Comparison of ENCODE assay signal across 9 cellular contexts in genomic region chr16:180921-181667, GRCh38. TPM values are rescaled to one million over a fixed set of nuclear protein-coding genes. Genes with fewer than 3 reads are reported as not detected.
DNase-seq lines count a peak whose midpoint lies in the region; ATAC-seq and TF ChIP-seq lines count a peak whose summit lies in the region.
"Had no signal": no experiment of that assay in that cellular context is flagged by ENCODE, and none has a peak within 500 bp of the region (broad histone marks: within the 10 kb centered on the region; RNA-seq: fewer than 3 reads in every experiment).

No MANE protein-coding gene starts in this region.

- ATAC-seq in left lung (peak; percentile 95), GM21381 (IDR thresholded peaks at IDR 0.05; ENCODE audit: unreplicated experiment) (no peak)

- peak; percentile 79 to 84 (median 82) for DNase-seq in CD4-positive, alpha-beta memory T cell
- DNase-seq in HFFc6 (peak; percentile 46), NCI-H460 (ENCODE audit: extremely low read depth, low read depth) (peak; percentile 70), colonic mucosa (peak; percentile 79), left lung (peak; percentile 66 to 95)
- peak; percentile 96 for DNase-seq in activated CD4-positive, alpha-beta T cell treated with anti-CD3 and anti-CD28 coated beads, Interleukin-2, amount 10 ng/mL, durations not matched to agents 24 days and 14 days
- DNase-seq in stimulated activated CD4-positive, alpha-beta T cell treated with anti-CD3 and anti-CD28 coated beads, Interleukin-4, amount 100 ng/mL, for 24 hours, result peak; percentile 85

- peak overlapping the region in 4 of 8 donors; percentile 31 to 63 (median 48) for H3K4me3 Mint-ChIP-seq in CD4-positive, alpha-beta memory T cell
- H3K4me3 Mint-ChIP-seq in HFFc6, result peak overlapping the region; percentile 63
- peak overlapping the region; percentile 40 for H3K4me3 Mint-ChIP-seq in activated CD4-positive, alpha-beta T cell treated with anti-CD3 and anti-CD28 coated beads, Interleukin-2, amount 10 ng/mL, durations not matched to agents 24 days and 14 days

- intact Hi-C loops in CD4-positive, alpha-beta memory T cell (cut with micrococcal nuclease), result loop anchor here (1.0 to 2.0 kb wide), 4 partner anchors 42 to 182 kb away; partner anchors contain the start of gene NPRL3
- intact Hi-C loops in activated CD4-positive, alpha-beta T cell treated with anti-CD3 and anti-CD28 coated beads, Interleukin-2, amount 10 ng/mL, durations not matched to agents 24 days and 14 days (cut with micrococcal nuclease), result loop anchor here (1.0 to 5.0 kb wide), 2 partner anchors 74 to 181 kb away; no protein-coding TSS in a partner anchor
- intact Hi-C loops in colonic mucosa (cut with DNase I) (loop anchor here (5.0 kb wide), 1 partner anchor 74 kb away; no protein-coding TSS in a partner anchor), left lung (cut with DNase I) (no loop called here)

- H3K9me3 Mint-ChIP-seq in CD4-positive, alpha-beta memory T cell, result no peaks in the 10 kb centered on the region
- no peaks in the 10 kb centered on the region for H3K9me3 Mint-ChIP-seq in HFFc6
- H3K9me3 Mint-ChIP-seq in activated CD4-positive, alpha-beta T cell treated with anti-CD3 and anti-CD28 coated beads, Interleukin-2, amount 10 ng/mL, durations not matched to agents 24 days and 14 days, result no peaks in the 10 kb centered on the region
- H3K9me3 Mint-ChIP-seq: IgD-negative memory B cell had no signal

- peaks cover 2 to 16% (median 9%) of the 10 kb centered on the region in 4 donors for H3K4me1 Mint-ChIP-seq in CD4-positive, alpha-beta memory T cell
- H3K4me1 Mint-ChIP-seq in HFFc6 (ENCODE audit: low read depth), result peaks cover 5% of the 10 kb centered on the region; the same call in 1 of the 2 replicates
- no peaks in the 10 kb centered on the region for H3K4me1 Mint-ChIP-seq in activated CD4-positive, alpha-beta T cell treated with anti-CD3 and anti-CD28 coated beads, Interleukin-2, amount 10 ng/mL, durations not matched to agents 24 days and 14 days

- peaks cover 21% of the 10 kb centered on the region for H3K4me1 ChIP-seq in CD4-positive, alpha-beta memory T cell (ENCODE audit: insufficient read depth, low read length)
- H3K4me1 ChIP-seq in colonic mucosa (peaks cover 11% of the 10 kb centered on the region), left lung (peaks cover 13 to 18% of the 10 kb centered on the region in 2 donors)

- CTCF ChIA-PET in CD4-positive, alpha-beta memory T cell (lab: Charles Lee; ENCODE audit: partially characterized antibody), result interaction anchor here (0.6 to 3.5 kb wide), 13 partner anchors 11 to 181 kb away, joined by 3 to 29 read pairs (median 5); partner anchors contain the start of genes POLR3K and SNRNP25

- H3K27me3 ChIP-seq in CD4-positive, alpha-beta memory T cell (ENCODE audit: insufficient read depth, low read length), result peaks cover 24% of the 10 kb centered on the region
- H3K27me3 ChIP-seq in colonic mucosa, result peaks cover 45% of the 10 kb centered on the region
- H3K27me3 ChIP-seq in left lung, result peaks cover 39 to 50% of the 10 kb centered on the region in 2 donors

- POLR2A ChIA-PET in CD4-positive, alpha-beta memory T cell (lab: Charles Lee; ENCODE audit: partially characterized antibody), result interaction anchor here (0.6 to 1.0 kb wide), 2 partner anchors 47 to 116 kb away, joined by 3 read pairs; no protein-coding TSS in a partner anchor

- no peak overlapping the region for H3K27ac ChIP-seq in CD4-positive, alpha-beta memory T cell (ENCODE audit: low read depth, low read length)
- H3K27ac ChIP-seq in colonic mucosa (no peak overlapping the region), left lung (no peak overlapping the region)

- H3K9ac ChIP-seq in colonic mucosa (ENCODE audit: low read depth in 2 of 2, low read length in 2 of 2), result peak overlapping the region; percentile 12 to 30

- no peaks in the 10 kb centered on the region for H3K36me3 ChIP-seq in CD4-positive, alpha-beta memory T cell (ENCODE audit: insufficient read depth, low read length)
- no peaks in the 10 kb centered on the region for H3K36me3 ChIP-seq in colonic mucosa
- peaks cover 0 to 9% of the 10 kb centered on the region in 2 donors for H3K36me3 ChIP-seq in left lung

- no peaks in the 10 kb centered on the region for H3K36me3 Mint-ChIP-seq in CD4-positive, alpha-beta memory T cell
- H3K36me3 Mint-ChIP-seq in HFFc6 (ENCODE audit: low read depth), result 0 out of 2 replicates have a peak, but pooled peaks cover 4% of the 10 kb centered on the region
- peaks cover 8% of the 10 kb centered on the region for H3K36me3 Mint-ChIP-seq in activated CD4-positive, alpha-beta T cell treated with anti-CD3 and anti-CD28 coated beads, Interleukin-2, amount 10 ng/mL, durations not matched to agents 24 days and 14 days (ENCODE audit: low read depth)
- H3K36me3 Mint-ChIP-seq: IgD-negative memory B cell had no signal

- TF ChIP-seq CTCF in HFFc6 (IDR thresholded peaks at IDR 0.05) (peak; percentile 99), colonic mucosa (IDR thresholded peaks at IDR 0.05) (peak; percentile 98), left lung (IDR thresholded peaks at IDR 0.05) (peak; percentile 91 to 96)

- H3K9me3 ChIP-seq in CD4-positive, alpha-beta memory T cell (ENCODE audit: control insufficient read depth in 1 of 2, low read length in 2 of 2), result no peaks in the 10 kb centered on the region
- H3K9me3 ChIP-seq in colonic mucosa, result no peaks in the 10 kb centered on the region
- no peaks in the 10 kb centered on the region for H3K9me3 ChIP-seq in left lung

- H3K27me3 Mint-ChIP-seq in CD4-positive, alpha-beta memory T cell, result peaks cover 12 to 18% of the 10 kb centered on the region in 2 donors
- H3K27me3 Mint-ChIP-seq in HFFc6 (ENCODE audit: insufficient read depth), result peaks cover 12% of the 10 kb centered on the region
- peaks cover 25% of the 10 kb centered on the region for H3K27me3 Mint-ChIP-seq in activated CD4-positive, alpha-beta T cell treated with anti-CD3 and anti-CD28 coated beads, Interleukin-2, amount 10 ng/mL, durations not matched to agents 24 days and 14 days

- H3K4me3 ChIP-seq in CD4-positive, alpha-beta memory T cell (ENCODE audit: low read length in 2 of 2), result peak overlapping the region in 1 of 2 donors; percentile 41
- H3K4me3 ChIP-seq in colonic mucosa, result peak overlapping the region; percentile 20
- peak overlapping the region in 1 of 2 donors; percentile 1 for H3K4me3 ChIP-seq in left lung

- H3K27ac Mint-ChIP-seq in CD4-positive, alpha-beta memory T cell, result peak overlapping the region in 2 of 7 donors; percentile 40 to 70
- H3K27ac Mint-ChIP-seq in HFFc6, result no peak overlapping the region
- no peak overlapping the region for H3K27ac Mint-ChIP-seq in activated CD4-positive, alpha-beta T cell treated with anti-CD3 and anti-CD28 coated beads, Interleukin-2, amount 10 ng/mL, durations not matched to agents 24 days and 14 days

RNA-seq across cellular contexts. Expression of gene HBQ1, which starts 0.8 kb away (rescaled TPM):
- total RNA-seq in CD4-positive, alpha-beta memory T cell, result not detected
- not detected for polyA plus RNA-seq in CD4-positive, alpha-beta memory T cell
- total RNA-seq in HFFc6 (2021; fragmentation: NEBNext Ultra II Directional; extraction: Animal tissue kit (Norgen Biotek cat#: 25700)), result under 1 TPM in 1 of 6 experiments, not detected in 5; 0.47 TPM
- 1.5 and 2.4 TPM in 2 replicates for total RNA-seq in NCI-H460 (2014; rRNA removed; shearing (Covaris generic))
- polyA plus RNA-seq in NCI-H460 (2014; cell fraction: nucleus; rRNA removed), result 2.2 and 9.3 TPM in 2 replicates
- total RNA-seq in activated CD4-positive, alpha-beta T cell treated with anti-CD3 and anti-CD28 coated beads, Interleukin-2, amount 10 ng/mL, durations not matched to agents 24 days and 14 days, result 0.69 and 1.6 TPM in 2 replicates
- not detected for total RNA-seq in colonic mucosa
- total RNA-seq in left lung, result not detected
- polyA plus RNA-seq: IgD-negative memory B cell had no signal

RNA-seq across cellular contexts. Expression of gene HBA1, which starts 4.6 kb away (rescaled TPM):
- total RNA-seq in CD4-positive, alpha-beta memory T cell, result under 1 TPM in 1 of 2 experiments, not detected in 1; 0.76 TPM
- not detected for polyA plus RNA-seq in CD4-positive, alpha-beta memory T cell
- not detected for total RNA-seq in HFFc6 (2021; fragmentation: NEBNext Ultra II Directional; extraction: Animal tissue kit (Norgen Biotek cat#: 25700))
- total RNA-seq in NCI-H460 (2014; rRNA removed; shearing (Covaris generic)), result 2.2 TPM in 1 of 2 replicates, not detected in the other
- not detected in 2 replicates for polyA plus RNA-seq in NCI-H460 (2014; cell fraction: nucleus; rRNA removed)
- total RNA-seq in activated CD4-positive, alpha-beta T cell treated with anti-CD3 and anti-CD28 coated beads, Interleukin-2, amount 10 ng/mL, durations not matched to agents 24 days and 14 days, result not detected in 2 replicates
- total RNA-seq in colonic mucosa (10 to 100 TPM in 1 of 2 donors, 1 to 10 TPM in 1; 7.4 to 50.3 TPM), left lung (100 to 1,000 TPM; 159 to 211 TPM)

RNA-seq across cellular contexts. Expression of gene HBA2, which starts 8.4 kb away (rescaled TPM):
- total RNA-seq in CD4-positive, alpha-beta memory T cell, result under 1 TPM in 1 of 2 experiments, not detected in 1; 0.75 TPM
- polyA plus RNA-seq in CD4-positive, alpha-beta memory T cell, result 1 to 10 TPM in 1 of 2 donors, under 1 TPM in 1; 0.83 to 1.1 TPM
- total RNA-seq in HFFc6 (2021; fragmentation: NEBNext Ultra II Directional; extraction: Animal tissue kit (Norgen Biotek cat#: 25700)), result not detected
- not detected in 2 replicates for total RNA-seq in NCI-H460 (2014; rRNA removed; shearing (Covaris generic))
- not detected in 2 replicates for polyA plus RNA-seq in NCI-H460 (2014; cell fraction: nucleus; rRNA removed)
- total RNA-seq in activated CD4-positive, alpha-beta T cell treated with anti-CD3 and anti-CD28 coated beads, Interleukin-2, amount 10 ng/mL, durations not matched to agents 24 days and 14 days, result 0.33 TPM in 1 of 2 replicates, not detected in the other
- 10 to 100 TPM in 1 of 2 donors, 1 to 10 TPM in 1; 3.5 to 64.9 TPM for total RNA-seq in colonic mucosa
- 100 to 1,000 TPM; 142 to 149 TPM for total RNA-seq in left lung

RNA-seq across cellular contexts. Expression of gene HBM, which starts 15.3 kb away (rescaled TPM):
- not detected for total RNA-seq in CD4-positive, alpha-beta memory T cell
- not detected for polyA plus RNA-seq in CD4-positive, alpha-beta memory T cell
- total RNA-seq in HFFc6 (2021; fragmentation: NEBNext Ultra II Directional; extraction: Animal tissue kit (Norgen Biotek cat#: 25700)), result not detected
- total RNA-seq in NCI-H460 (2014; rRNA removed; shearing (Covaris generic)), result not detected in 2 replicates
- polyA plus RNA-seq in NCI-H460 (2014; cell fraction: nucleus; rRNA removed), result not detected in 2 replicates
- total RNA-seq in activated CD4-positive, alpha-beta T cell treated with anti-CD3 and anti-CD28 coated beads, Interleukin-2, amount 10 ng/mL, durations not matched to agents 24 days and 14 days, result not detected in 2 replicates
- total RNA-seq in colonic mucosa, result not detected
- total RNA-seq in left lung, result not detected
- polyA plus RNA-seq: IgD-negative memory B cell had no signal

RNA-seq across cellular contexts. Expression of gene HBZ, which starts 28.6 kb away (rescaled TPM):
- not detected for total RNA-seq in CD4-positive, alpha-beta memory T cell
- not detected for polyA plus RNA-seq in CD4-positive, alpha-beta memory T cell
- not detected for total RNA-seq in HFFc6 (2021; fragmentation: NEBNext Ultra II Directional; extraction: Animal tissue kit (Norgen Biotek cat#: 25700))
- not detected in 2 replicates for total RNA-seq in NCI-H460 (2014; rRNA removed; shearing (Covaris generic))
- polyA plus RNA-seq in NCI-H460 (2014; cell fraction: nucleus; rRNA removed), result not detected in 2 replicates
- not detected in 2 replicates for total RNA-seq in activated CD4-positive, alpha-beta T cell treated with anti-CD3 and anti-CD28 coated beads, Interleukin-2, amount 10 ng/mL, durations not matched to agents 24 days and 14 days
- total RNA-seq in colonic mucosa (1 to 10 TPM in 1 of 2 donors, not detected in 1; 1.4 TPM), left lung (not detected)
- polyA plus RNA-seq: IgD-negative memory B cell had no signal

Comparison
In these comparisons a context has a peak if more than half of its experiments do, and no peak if none do; other contexts are left out.
1. DNase-seq: peak in every context shown above with its lines; median percentile 96 in activated CD4-positive, alpha-beta T cell treated with anti-CD3 and anti-CD28 coated beads, Interleukin-2, amount 10 ng/mL, durations not matched to agents 24 days and 14 days; 85 in stimulated activated CD4-positive, alpha-beta T cell treated with anti-CD3 and anti-CD28 coated beads, Interleukin-4, amount 100 ng/mL, for 24 hours; 82 in CD4-positive, alpha-beta memory T cell; 80 in left lung; 79 in colonic mucosa; 70 in NCI-H460; 46 in HFFc6.
2. intact Hi-C loops: an anchor here in CD4-positive, alpha-beta memory T cell (1.0 to 2.0 kb wide), activated CD4-positive, alpha-beta T cell treated with anti-CD3 and anti-CD28 coated beads, Interleukin-2, amount 10 ng/mL, durations not matched to agents 24 days and 14 days (1.0 to 5.0 kb wide) and colonic mucosa (5.0 kb wide); none called in left lung.